16 cellular contexts compared by ENCODE assay signal in the genomic region with DNA sequence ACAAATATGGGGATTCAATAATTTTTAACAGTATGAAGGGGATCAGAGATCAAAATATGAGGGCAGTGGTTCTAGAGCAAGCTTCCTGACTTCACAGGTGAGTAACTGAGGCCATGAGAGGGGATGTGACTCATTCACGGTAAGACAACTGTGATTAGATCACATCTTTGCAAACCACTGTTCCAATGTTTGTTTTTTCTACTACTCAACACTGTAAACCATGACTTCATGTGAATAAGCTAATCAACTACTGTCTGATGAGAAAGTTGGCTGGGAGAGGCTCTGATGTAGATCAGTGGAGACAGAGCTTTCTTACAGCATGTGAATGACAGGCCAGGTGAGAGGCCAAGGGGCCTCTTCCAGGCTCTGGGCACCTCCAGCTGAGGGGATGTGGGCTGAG.
DNase-seq lines count a peak whose midpoint lies in the region; ATAC-seq, FAIRE-seq and TF ChIP-seq lines count a peak whose summit lies in the region.
"Had no signal": no experiment of that assay in that cellular context is flagged by ENCODE, and none has a peak within 500 bp of the region (broad histone marks: within the 10 kb centered on the region; RNA-seq: fewer than 3 reads in every experiment).

No MANE protein-coding gene starts in this region.

- TF ChIP-seq CTCF in keratinocyte (optimal IDR thresholded peaks at IDR 0.05 in 1 of 3, IDR thresholded peaks at IDR 0.05 in 1 of 3, conservative IDR thresholded peaks at IDR 0.05 in 1 of 3; ENCODE audit: extremely low read depth in 1 of 3, insufficient read depth in 2 of 3, low read length in 3 of 3): no peak

- H3K4me1 ChIP-seq in SJCRH30 (peaks cover 18% of the 10 kb centered on the region), keratinocyte (ENCODE audit: control insufficient read depth, extremely low read depth, insufficient read depth, low read length) (peaks cover 23% of the 10 kb centered on the region)

- H3K27ac Mint-ChIP-seq in activated naive CD4-positive, alpha-beta T cell treated with anti-CD3 and anti-CD28 coated beads, Interleukin-2, amount 50 U/mL, for 72 hours: no peak overlapping the region
- H3K27ac Mint-ChIP-seq: naive thymus-derived CD8-positive, alpha-beta T cell; stimulated activated naive CD8-positive, alpha-beta T cell treated with anti-CD3 and anti-CD28 coated beads, Interleukin-15, Interleukin-2, amounts not matched to agents 100 ng/mL and 50 ng/mL, for 24 hours had no signal

- H3K36me3 Mint-ChIP-seq in activated naive CD4-positive, alpha-beta T cell treated with anti-CD3 and anti-CD28 coated beads, Interleukin-2, amount 50 U/mL, for 72 hours: peaks cover 0 to 9% of the 10 kb centered on the region in 2 donors
- H3K36me3 Mint-ChIP-seq: naive thymus-derived CD8-positive, alpha-beta T cell had no signal

- H3K9me3 ChIP-seq in SJCRH30 (replicated peaks) (no peaks in the 10 kb centered on the region), keratinocyte (ENCODE audit: control insufficient read depth, low read depth, low read length) (no peaks in the 10 kb centered on the region)
- H3K9me3 ChIP-seq: gastrocnemius medialis had no signal

- peaks cover 10 to 15% of the 10 kb centered on the region in 2 donors for H3K9me3 Mint-ChIP-seq in activated naive CD4-positive, alpha-beta T cell treated with anti-CD3 and anti-CD28 coated beads, Interleukin-2, amount 50 U/mL, for 72 hours

- peak overlapping the region; percentile 68 for H3K4me2 ChIP-seq in keratinocyte (ENCODE audit: control insufficient read depth, extremely low read depth, insufficient read depth, low read depth, low read length)

- ATAC-seq in HG02759 (IDR thresholded peaks at IDR 0.05; ENCODE audit: unreplicated experiment): no peak
- no peak for ATAC-seq in activated naive CD4-positive, alpha-beta T cell treated with anti-CD3 and anti-CD28 coated beads, Interleukin-2, amount 50 U/mL, for 72 hours
- ATAC-seq: naive thymus-derived CD8-positive, alpha-beta T cell had no signal

- H3K9ac ChIP-seq in keratinocyte (ENCODE audit: control insufficient read depth, extremely low read depth, insufficient read depth, low read length): peak overlapping the region; percentile 41

- DNase-seq in COLO668 (lab: John Stamatoyannopoulos, UW; ENCODE audit: unreplicated experiment): peak; percentile 45
- DNase-seq in HCEC 1CT: peak; percentile 39
- peak; percentile 4 to 28 for DNase-seq in SJCRH30
- peak; percentile 86 for DNase-seq in keratinocyte (ENCODE audit: low read depth, low spot score)
- DNase-seq in NOMO-1 treated with dmso at 0.1 percent for 144 hours (lab: John Stamatoyannopoulos, UW; ENCODE audit: unreplicated experiment): no peak
- no peak for DNase-seq in NCI-H187 (lab: John Stamatoyannopoulos, UW)
- DNase-seq in activated naive CD4-positive, alpha-beta T cell treated with anti-CD3 and anti-CD28 coated beads, Interleukin-2, amount 50 U/mL, for 72 hours (ENCODE audit: low spot score in 2 of 2): no peak
- DNase-seq: activated CD8-positive, alpha-beta memory T cell treated with anti-CD3 and anti-CD28 coated beads, Interleukin-2, amount 50 U/mL, for 4 hours; gastrocnemius medialis; left cardiac atrium; naive thymus-derived CD8-positive, alpha-beta T cell; NCI-H1105 treated with DMSO at 0.1 percent for 48 hours had no signal

- peak; percentile 95 for FAIRE-seq in keratinocyte (lab: Jason Lieb, UNC)
- FAIRE-seq: G401.6 had no signal

- H3K27me3 ChIP-seq in SJCRH30 (no peaks in the 10 kb centered on the region), keratinocyte (ENCODE audit: control insufficient read depth, extremely low read depth, insufficient read depth, low read length) (no peaks in the 10 kb centered on the region)
- H3K27me3 ChIP-seq: gastrocnemius medialis had no signal

- H4K20me1 ChIP-seq in keratinocyte (ENCODE audit: control insufficient read depth, extremely low read depth, insufficient read depth, low read length): no peaks in the 10 kb centered on the region

- H2AFZ ChIP-seq in keratinocyte (ENCODE audit: control insufficient read depth, low read length): peak overlapping the region; percentile 19

- H3K79me2 ChIP-seq in keratinocyte (ENCODE audit: control insufficient read depth, insufficient read depth, low read length): no peaks in the 10 kb centered on the region

- dilution Hi-C loops in keratinocyte (cut with MboI; ENCODE audit: extremely low pct_ligation_motif_present, low sequenced_read_pairs): loop anchor here (25.0 kb wide), 1 partner anchor 682 kb away; no protein-coding TSS in a partner anchor

- no peak overlapping the region for H3K4me3 ChIP-seq in SJCRH30
- no peak overlapping the region for H3K4me3 ChIP-seq in keratinocyte (ENCODE audit: control insufficient read depth in 2 of 3, extremely low read depth in 1 of 3, insufficient read depth in 2 of 3, low read depth in 1 of 3, low read length in 3 of 3)
- H3K4me3 ChIP-seq: gastrocnemius medialis, SK-N-MC had no signal

- no peak overlapping the region for H3K27ac ChIP-seq in SJCRH30
- H3K27ac ChIP-seq in keratinocyte (ENCODE audit: control insufficient read depth, insufficient read depth, low read length): peak overlapping the region; percentile 75
- H3K27ac ChIP-seq: gastrocnemius medialis, SK-N-MC had no signal

- H3K36me3 ChIP-seq in SJCRH30 (no peaks in the 10 kb centered on the region), keratinocyte (ENCODE audit: control insufficient read depth in 2 of 2, extremely low read depth in 1 of 2, insufficient read depth in 2 of 2, low read length in 2 of 2) (no peaks in the 10 kb centered on the region)
- H3K36me3 ChIP-seq: gastrocnemius medialis had no signal

- no peaks in the 10 kb centered on the region for H3K9me1 ChIP-seq in keratinocyte (ENCODE audit: control insufficient read depth, extremely low read depth, insufficient read depth, low read length)

Comparison
In these comparisons a context has a peak if more than half of its experiments do, and no peak if none do; other contexts are left out.
1. DNase-seq: peak in COLO668 (single experiment), HCEC 1CT (single experiment), SJCRH30 (2 of 2) and keratinocyte (single experiment); none in NOMO-1 treated with dmso at 0.1 percent for 144 hours (single experiment), NCI-H187 (0 of 2) and activated naive CD4-positive, alpha-beta T cell treated with anti-CD3 and anti-CD28 coated beads, Interleukin-2, amount 50 U/mL, for 72 hours (0 of 2).